ENCODE assay signal across 16 cellular contexts in genomic region chr6:87115402-87116135, GRCh38. TPM values are rescaled to one million over a fixed set of nuclear protein-coding genes. Genes with fewer than 3 reads are reported as not detected.
DNase-seq lines count a peak whose midpoint lies in the region; ATAC-seq and TF ChIP-seq lines count a peak whose summit lies in the region.
"Had no signal": no experiment of that assay in that cellular context is flagged by ENCODE, and none has a peak within 500 bp of the region (broad histone marks: within the 10 kb centered on the region; RNA-seq: fewer than 3 reads in every experiment).

No MANE protein-coding gene starts in this region.

- no peaks in the 10 kb centered on the region for H3K79me1 ChIP-seq in neuronal stem cell (ENCODE audit: low read depth, low read length)

- no peak for TF ChIP-seq CTCF in left ventricle myocardium inferior (IDR thresholded peaks at IDR 0.05; ENCODE audit: borderline replicate concordance)

- H4K20me1 ChIP-seq in GM23248 (ENCODE audit: insufficient read depth): no peaks in the 10 kb centered on the region

- no peak overlapping the region for H3K23ac ChIP-seq in neuronal stem cell (ENCODE audit: low read depth, low read length, poor library complexity)

- no peaks in the 10 kb centered on the region for H3F3A ChIP-seq in GM23248 (ENCODE audit: insufficient read depth)

- H3K18ac ChIP-seq in neuronal stem cell (ENCODE audit: low read length): no peak overlapping the region

- peak; percentile 14 for DNase-seq in stimulated activated CD4-positive, alpha-beta T cell treated with anti-CD3 and anti-CD28 coated beads, Interleukin-1b, Interleukin-23, amount 100 ng/mL, for 48 hours
- no peak for DNase-seq in stimulated activated CD4-positive, alpha-beta T cell treated with anti-CD3 and anti-CD28 coated beads, Interleukin-12 subunit alpha, Interleukin-12 subunit beta, amount 100 ng/mL, for 4 hours
- DNase-seq in stimulated activated naive CD8-positive, alpha-beta T cell treated with anti-CD3 and anti-CD28 coated beads, Interleukin-15, Interleukin-2, amounts not matched to agents 100 U/mL and 50 U/mL, for 24 hours: no peak
- DNase-seq in GM23248: no peak
- no peak for DNase-seq in neuronal stem cell (ENCODE audit: low spot score)
- no peak for DNase-seq in left ventricle myocardium inferior
- DNase-seq: activated CD8-positive, alpha-beta memory T cell treated with anti-CD3 and anti-CD28 coated beads, Interleukin-2, amount 50 U/mL, for 48 hours; CD4-positive, alpha-beta T cell; central memory CD4-positive, alpha-beta T cell; heart right ventricle; NCI-H1417; SHP77; testis had no signal

- H2BK5ac ChIP-seq in neuronal stem cell (ENCODE audit: low read length): no peak overlapping the region

- H4K91ac ChIP-seq in neuronal stem cell (ENCODE audit: low read depth, low read length, poor library complexity): no peak overlapping the region

- H2BK12ac ChIP-seq in neuronal stem cell (ENCODE audit: low read length): no peak overlapping the region

- H3K4me3 ChIP-seq in GM23248 (no peak overlapping the region), neuronal stem cell (ENCODE audit: low read length in 2 of 2) (no peak overlapping the region), left ventricle myocardium inferior (no peak overlapping the region)
- H3K4me3 ChIP-seq: heart right ventricle, testis had no signal

- no peak overlapping the region for H3K27ac ChIP-seq in GM23248
- H3K27ac ChIP-seq in neuronal stem cell (replicated peaks; ENCODE audit: low read length): no peak overlapping the region
- H3K27ac ChIP-seq in left ventricle myocardium inferior (replicated peaks): no peak overlapping the region
- H3K27ac ChIP-seq: heart right ventricle, testis had no signal

- H3K79me2 ChIP-seq in GM23248 (ENCODE audit: insufficient read depth): no peaks in the 10 kb centered on the region

- no peaks in the 10 kb centered on the region for H3K9me2 ChIP-seq in GM23248 (ENCODE audit: insufficient read depth)

- 28% methylated on average over 2 of the region's 2 CpGs for WGBS in GM23248 (ENCODE audit: low coverage in 1 of 2, low lambda C conversion rate in 2 of 2, missing lambda C conversion rate in 2 of 2), 2 experiments
- WGBS in neuronal stem cell (ENCODE audit: extremely low coverage in 2 of 2, insufficient read length in 2 of 2, insufficient replicate concordance in 1 of 2), 2 donors: no CpG with 5 or more reads among the region's 2 CpGs

- no peak overlapping the region for H3K9ac ChIP-seq in GM23248
- no peak overlapping the region for H3K9ac ChIP-seq in neuronal stem cell (ENCODE audit: low read depth, low read length, poor library complexity)

- H2AK5ac ChIP-seq in neuronal stem cell (ENCODE audit: low read depth, low read length): no peak overlapping the region

- H3K4me2 ChIP-seq in GM23248 (ENCODE audit: unreplicated experiment) (no peak overlapping the region), neuronal stem cell (ENCODE audit: insufficient read depth, low read length, poor library complexity, severe bottlenecking) (no peak overlapping the region)

- no peaks in the 10 kb centered on the region for H3K36me3 ChIP-seq in GM23248 (ENCODE audit: low read depth)
- no peaks in the 10 kb centered on the region for H3K36me3 ChIP-seq in neuronal stem cell (replicated peaks in 1 of 2; ENCODE audit: control insufficient read depth in 2 of 2, insufficient read depth in 2 of 2, low read length in 2 of 2)
- H3K36me3 ChIP-seq in left ventricle myocardium inferior: no peaks in the 10 kb centered on the region
- H3K36me3 ChIP-seq: heart right ventricle had no signal

- in situ Hi-C loops in GM23248 (cut with MboI): no loop called here

- no peak overlapping the region for H4K8ac ChIP-seq in neuronal stem cell (ENCODE audit: low read depth, low read length)

- H3K27me3 ChIP-seq in GM23248 (replicated peaks; ENCODE audit: insufficient read depth) (no peaks in the 10 kb centered on the region), neuronal stem cell (ENCODE audit: control insufficient read depth in 3 of 3, insufficient read depth in 3 of 3, low read depth in 1 of 3, low read length in 3 of 3) (peaks cover 0 to 7% (median 0%) of the 10 kb centered on the region in 3 experiments), left ventricle myocardium inferior (ENCODE audit: low read depth) (no peaks in the 10 kb centered on the region)
- H3K27me3 ChIP-seq: testis had no signal

- H3K14ac ChIP-seq in neuronal stem cell (ENCODE audit: low read length): no peak overlapping the region

- H3K4me1 ChIP-seq in GM23248 (ENCODE audit: insufficient read depth) (no peaks in the 10 kb centered on the region), neuronal stem cell (ENCODE audit: control insufficient read depth in 2 of 2, insufficient read depth in 1 of 2, low read depth in 1 of 2, low read length in 2 of 2) (no peaks in the 10 kb centered on the region), left ventricle myocardium inferior (no peaks in the 10 kb centered on the region)
- H3K4me1 ChIP-seq: heart right ventricle, testis had no signal

- no peak overlapping the region for H2BK120ac ChIP-seq in neuronal stem cell (ENCODE audit: low read depth, low read length)

- ATAC-seq in GM21786 (IDR thresholded peaks at IDR 0.05; ENCODE audit: unreplicated experiment) (peak; percentile 90), HG03432 (IDR thresholded peaks at IDR 0.05; ENCODE audit: unreplicated experiment) (peak; percentile 99)
- ATAC-seq in stimulated activated naive CD8-positive, alpha-beta T cell treated with anti-CD3 and anti-CD28 coated beads, Interleukin-15, Interleukin-2, amounts not matched to agents 100 U/mL and 50 U/mL, for 24 hours: peak; percentile 92
- ATAC-seq: heart right ventricle had no signal

- H2AFZ ChIP-seq in GM23248 (no peak overlapping the region), neuronal stem cell (ENCODE audit: low read length) (no peak overlapping the region)

- intact Hi-C loops in left ventricle myocardium inferior (cut with micrococcal nuclease): no loop called here

- no peak overlapping the region for H2BK15ac ChIP-seq in neuronal stem cell (ENCODE audit: low read length)

- H3K9me3 ChIP-seq in GM23248 (ENCODE audit: low read depth) (no peaks in the 10 kb centered on the region), neuronal stem cell (replicated peaks in 1 of 2; ENCODE audit: control insufficient read depth in 2 of 2, insufficient read depth in 1 of 2, low read depth in 1 of 2, low read length in 2 of 2) (no peaks in the 10 kb centered on the region), left ventricle myocardium inferior (replicated peaks) (no peaks in the 10 kb centered on the region)
- H3K9me3 ChIP-seq: heart right ventricle, testis had no signal

- no peak overlapping the region for H3K4ac ChIP-seq in neuronal stem cell (ENCODE audit: low read length)

RNA-seq across cellular contexts. Expression of gene CGA, which starts 20.7 kb away (rescaled TPM):
- total RNA-seq in GM23248 (2014; rRNA removed; shearing (Covaris generic)): 6.1 and 6.3 TPM in 2 replicates
- 6.6 and 8.9 TPM in 2 replicates for polyA plus RNA-seq in GM23248 (2016; fragmentation: Nextera tagmentation; extraction: Ambion mirVana)
- polyA plus RNA-seq in neuronal stem cell (2013, experiment 1 of 2): not detected
- polyA plus RNA-seq in neuronal stem cell (2013, experiment 2 of 2): not detected
- not detected for total RNA-seq in left ventricle myocardium inferior
- total RNA-seq: CD4-positive, alpha-beta T cell; H4; testis had no signal

RNA-seq across cellular contexts. Expression of gene ZNF292, which starts 39.8 kb away (rescaled TPM):
- total RNA-seq in GM23248 (2014; rRNA removed; shearing (Covaris generic)): 14.1 and 31.5 TPM in 2 replicates
- polyA plus RNA-seq in GM23248 (2016; fragmentation: Nextera tagmentation; extraction: Ambion mirVana): 17.9 and 21.7 TPM in 2 replicates
- polyA plus RNA-seq in neuronal stem cell (2013, experiment 1 of 2): 25.0 TPM
- 27.0 TPM for polyA plus RNA-seq in neuronal stem cell (2013, experiment 2 of 2)
- total RNA-seq in left ventricle myocardium inferior: 28.2 TPM
